17 cellular contexts compared by ENCODE assay signal in genomic region chr2:240319221-240319854, GRCh38.
DNase-seq lines count a peak whose midpoint lies in the region; ATAC-seq, FAIRE-seq and TF ChIP-seq lines count a peak whose summit lies in the region.
"Had no signal": no experiment of that assay in that cellular context is flagged by ENCODE, and none has a peak within 500 bp of the region (broad histone marks: within the 10 kb centered on the region; RNA-seq: fewer than 3 reads in every experiment).

No MANE protein-coding gene starts in this region.

- 77 to 84% (median 79%) methylated on average over 11 of the region's 11 CpGs for WGBS in heart left ventricle, 4 donors

- TF ChIP-seq POLR2A in heart left ventricle (IDR thresholded peaks at IDR 0.05), result no peak
- TF ChIP-seq POLR2A in H54 (IDR thresholded peaks at IDR 0.05; ENCODE audit: low read depth, low read length), result no peak

- no peaks in the 10 kb centered on the region for H3K36me3 Mint-ChIP-seq in activated naive CD8-positive, alpha-beta T cell treated with anti-CD3 and anti-CD28 coated beads for 36 hours
- H3K36me3 Mint-ChIP-seq in stimulated activated naive B cell treated with anti-CD40 and anti-IgM and Interleukin-4, amounts not matched to agents 10 μg/mL and 1 μg/mL and 100 μg/mL, for 72 hours, result no peaks in the 10 kb centered on the region
- H3K36me3 Mint-ChIP-seq: naive thymus-derived CD8-positive, alpha-beta T cell had no signal

- no peak for TF ChIP-seq CTCF in heart left ventricle (IDR thresholded peaks at IDR 0.05)
- no peak for TF ChIP-seq CTCF in choroid plexus epithelial cell (conservative IDR thresholded peaks at IDR 0.05; ENCODE audit: low read depth, low read length)
- TF ChIP-seq CTCF in tibial artery (IDR thresholded peaks at IDR 0.05), result no peak

- no peaks in the 10 kb centered on the region for H3K9me3 ChIP-seq in heart left ventricle
- H3K9me3 ChIP-seq in tibial artery, result no peaks in the 10 kb centered on the region

- ATAC-seq in heart left ventricle (peak in 3 of 4 donors; percentile 10 to 56 (median 51)), Right ventricle myocardium superior (ENCODE audit: poor library complexity) (no peak)
- ATAC-seq in stimulated activated naive B cell treated with anti-CD40 and anti-IgM and Interleukin-4, amounts not matched to agents 10 μg/mL and 1 μg/mL and 100 μg/mL, for 72 hours (replicated peaks), result no peak
- ATAC-seq: activated T-cell treated with anti-CD3 and anti-CD28 coated beads, Interleukin-2, amount 50 U/mL, for 4 hours; naive thymus-derived CD8-positive, alpha-beta T cell; PC-3 had no signal

- H3K36me3 ChIP-seq in heart left ventricle (no peaks in the 10 kb centered on the region), tibial artery (no peaks in the 10 kb centered on the region)

- peaks cover 0 to 12% (median 2%) of the 10 kb centered on the region in 12 donors for H3K4me1 ChIP-seq in heart left ventricle
- peaks cover 0 to 14% (median 7%) of the 10 kb centered on the region in 4 donors for H3K4me1 ChIP-seq in tibial artery

- H3K27ac Mint-ChIP-seq in activated naive CD8-positive, alpha-beta T cell treated with anti-CD3 and anti-CD28 coated beads for 36 hours, result no peak overlapping the region
- H3K27ac Mint-ChIP-seq in stimulated activated naive B cell treated with anti-CD40 and anti-IgM and Interleukin-4, amounts not matched to agents 10 μg/mL and 1 μg/mL and 100 μg/mL, for 72 hours, result no peak overlapping the region
- H3K27ac Mint-ChIP-seq: CD4-positive, alpha-beta T cell had no signal

- H3K27me3 ChIP-seq in heart left ventricle, result no peaks in the 10 kb centered on the region
- H3K27me3 ChIP-seq in tibial artery, result peaks cover 0 to 11% of the 10 kb centered on the region in 2 donors

- no peak for DNase-seq in heart left ventricle
- DNase-seq in Right ventricle myocardium superior, result no peak
- peak; percentile 42 for DNase-seq in choroid plexus epithelial cell (ENCODE audit: low read depth)
- DNase-seq in myocyte (ENCODE audit: low read depth), result peak; percentile 32
- DNase-seq in tibial artery, result no peak
- DNase-seq in H54 (ENCODE audit: insufficient read length, low spot score), result no peak
- DNase-seq in activated naive CD8-positive, alpha-beta T cell treated with anti-CD3 and anti-CD28 coated beads for 36 hours, result no peak
- DNase-seq in stimulated activated naive B cell treated with anti-CD40 and anti-IgM and Interleukin-4, amounts not matched to agents 10 μg/mL and 1 μg/mL and 100 μg/mL, for 72 hours, result no peak
- DNase-seq: activated T-cell treated with anti-CD3 and anti-CD28 coated beads, Interleukin-2, amount 50 U/mL, for 4 hours; CD4-positive, alpha-beta T cell; naive thymus-derived CD8-positive, alpha-beta T cell; NCI-H1417; NCI-H2171 treated with DMSO at 0.1 percent for 48 hours; NCI-H82; PC-3 had no signal

- H3K4me3 ChIP-seq in heart left ventricle (no peak overlapping the region), choroid plexus epithelial cell (ENCODE audit: low read depth, low read length) (no peak overlapping the region), tibial artery (no peak overlapping the region)
- H3K4me3 ChIP-seq: lung had no signal

- intact Hi-C loops in heart left ventricle (cut with DNase I) (no loop called here), Right ventricle myocardium superior (cut with DNase I) (no loop called here), tibial artery (cut with DNase I; ENCODE audit: low total_unique reads) (no loop called here)

- H3K9me3 Mint-ChIP-seq in activated naive CD8-positive, alpha-beta T cell treated with anti-CD3 and anti-CD28 coated beads for 36 hours, result no peaks in the 10 kb centered on the region
- H3K9me3 Mint-ChIP-seq in stimulated activated naive B cell treated with anti-CD40 and anti-IgM and Interleukin-4, amounts not matched to agents 10 μg/mL and 1 μg/mL and 100 μg/mL, for 72 hours, result no peaks in the 10 kb centered on the region
- H3K9me3 Mint-ChIP-seq: activated T-cell treated with anti-CD3 and anti-CD28 coated beads, Interleukin-2, amount 50 U/mL, for 4 hours; CD4-positive, alpha-beta T cell; central memory CD8-positive, alpha-beta T cell; naive thymus-derived CD8-positive, alpha-beta T cell had no signal

- H3K27ac ChIP-seq in heart left ventricle (peak overlapping the region in 4 of 12 donors; percentile 29 to 82 (median 46)), tibial artery (peak overlapping the region; percentile 40 to 45)

- H3K4me3 Mint-ChIP-seq in activated naive CD8-positive, alpha-beta T cell treated with anti-CD3 and anti-CD28 coated beads for 36 hours, result no peak overlapping the region
- no peak overlapping the region for H3K4me3 Mint-ChIP-seq in stimulated activated naive B cell treated with anti-CD40 and anti-IgM and Interleukin-4, amounts not matched to agents 10 μg/mL and 1 μg/mL and 100 μg/mL, for 72 hours
- H3K4me3 Mint-ChIP-seq: activated T-cell treated with anti-CD3 and anti-CD28 coated beads, Interleukin-2, amount 50 U/mL, for 4 hours; CD4-positive, alpha-beta T cell; central memory CD8-positive, alpha-beta T cell; naive thymus-derived CD8-positive, alpha-beta T cell had no signal

- no peak for FAIRE-seq in H54 (lab: Jason Lieb, UNC)

- peaks cover 18% of the 10 kb centered on the region for H3K27me3 Mint-ChIP-seq in activated naive CD8-positive, alpha-beta T cell treated with anti-CD3 and anti-CD28 coated beads for 36 hours
- peaks cover 26 to 33% of the 10 kb centered on the region in 2 donors for H3K27me3 Mint-ChIP-seq in stimulated activated naive B cell treated with anti-CD40 and anti-IgM and Interleukin-4, amounts not matched to agents 10 μg/mL and 1 μg/mL and 100 μg/mL, for 72 hours

- H3K4me1 Mint-ChIP-seq in activated naive CD8-positive, alpha-beta T cell treated with anti-CD3 and anti-CD28 coated beads for 36 hours, result no peaks in the 10 kb centered on the region
- H3K4me1 Mint-ChIP-seq in stimulated activated naive B cell treated with anti-CD40 and anti-IgM and Interleukin-4, amounts not matched to agents 10 μg/mL and 1 μg/mL and 100 μg/mL, for 72 hours, result no peaks in the 10 kb centered on the region
- H3K4me1 Mint-ChIP-seq: central memory CD8-positive, alpha-beta T cell; naive thymus-derived CD8-positive, alpha-beta T cell had no signal

Comparison
In these comparisons a context has a peak if more than half of its experiments do, and no peak if none do; other contexts are left out.
1. ATAC-seq: peak in heart left ventricle (3 of 4); none in Right ventricle myocardium superior (single experiment) and stimulated activated naive B cell treated with anti-CD40 and anti-IgM and Interleukin-4, amounts not matched to agents 10 μg/mL and 1 μg/mL and 100 μg/mL, for 72 hours (0 of 2).
2. DNase-seq: peak in choroid plexus epithelial cell (single experiment) and myocyte (single experiment); none in heart left ventricle (0 of 5), Right ventricle myocardium superior (single experiment), tibial artery (0 of 2), H54 (single experiment), activated naive CD8-positive, alpha-beta T cell treated with anti-CD3 and anti-CD28 coated beads for 36 hours (single experiment) and stimulated activated naive B cell treated with anti-CD40 and anti-IgM and Interleukin-4, amounts not matched to agents 10 μg/mL and 1 μg/mL and 100 μg/mL, for 72 hours (single experiment).